Comparison of ENCODE assay signal across 10 cellular contexts in the genomic region with DNA sequence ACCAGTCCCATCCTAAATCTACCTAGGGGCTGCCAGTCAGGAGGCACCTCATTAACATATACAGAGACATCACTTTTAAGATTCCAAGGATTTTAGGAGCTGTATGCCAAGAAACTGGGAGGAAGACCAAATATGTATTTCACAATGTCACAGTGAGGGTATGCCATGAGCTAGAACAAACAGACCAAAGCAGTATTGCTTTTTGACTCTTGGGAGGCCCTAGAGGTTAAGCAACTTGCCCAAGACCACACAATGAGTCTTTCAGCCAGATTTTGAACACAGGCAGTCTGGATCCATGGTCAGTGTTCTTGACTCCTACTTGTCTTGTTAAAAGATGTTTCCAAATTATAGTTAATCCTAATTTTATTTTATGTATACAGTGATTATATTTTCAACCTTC. TPM values are rescaled to one million over a fixed set of nuclear protein-coding genes. Genes with fewer than 3 reads are reported as not detected.
DNase-seq lines count a peak whose midpoint lies in the region; ATAC-seq, FAIRE-seq and TF ChIP-seq lines count a peak whose summit lies in the region.
"Not testable (repeated sequence)": the region's sequence is repeated elsewhere in the genome, so short reads cannot be mapped to it uniquely, and the experiment has no call there.
"Had no signal": no experiment of that assay in that cellular context is flagged by ENCODE, and none has a peak within 500 bp of the region (broad histone marks: within the 10 kb centered on the region; RNA-seq: fewer than 3 reads in every experiment).

No MANE protein-coding gene starts in this region.

- ATAC-seq in gastroesophageal sphincter, result peak; percentile 85
- ATAC-seq in left cardiac atrium, result peak; percentile 55 to 81
- ATAC-seq in left lobe of liver, result peak; percentile 26
- peak; percentile 34 for ATAC-seq in lung (ENCODE audit: insufficient read depth, low FRiP score)
- ATAC-seq in sciatic nerve, result peak; percentile 91
- ATAC-seq in upper lobe of right lung, result peak; percentile 75

- intact Hi-C loops in left cardiac atrium (cut with DNase I); sciatic nerve (cut with DNase I); upper lobe of right lung (cut with DNase I): not testable (repeated sequence)

- TF ChIP-seq CTCF in gastroesophageal sphincter (IDR thresholded peaks at IDR 0.05); lung (IDR thresholded peaks at IDR 0.05; ENCODE audit: control extremely low read depth, extremely low read depth); upper lobe of right lung (IDR thresholded peaks at IDR 0.05): not testable (repeated sequence)

- H3K4me1 ChIP-seq in gastroesophageal sphincter; lung (ENCODE audit: control insufficient read depth in 2 of 2, insufficient read depth in 2 of 2, low read length in 2 of 2); upper lobe of right lung: not testable (repeated sequence)

- H3K36me3 ChIP-seq in gastroesophageal sphincter; lung (ENCODE audit: control insufficient read depth in 2 of 2, insufficient read depth in 2 of 2, low read length in 2 of 2); upper lobe of right lung: not testable (repeated sequence)

- not testable (repeated sequence) for H3K27ac ChIP-seq in gastroesophageal sphincter; lung (ENCODE audit: low read depth in 1 of 2, low read length in 1 of 2); upper lobe of right lung

- peak; percentile 80 for FAIRE-seq in H54 (lab: Jason Lieb, UNC)

- not testable (repeated sequence) for TF ChIP-seq EP300 in gastroesophageal sphincter (IDR thresholded peaks at IDR 0.05)

- not testable (repeated sequence) for H3K4me3 ChIP-seq in gastroesophageal sphincter, lung, upper lobe of right lung

- TF ChIP-seq POLR2A in H54 (IDR thresholded peaks at IDR 0.05; ENCODE audit: low read depth, low read length); gastroesophageal sphincter (IDR thresholded peaks at IDR 0.05): not testable (repeated sequence)

- H3K27me3 ChIP-seq in gastroesophageal sphincter; lung (ENCODE audit: control insufficient read depth, insufficient read depth); upper lobe of right lung: not testable (repeated sequence)

- not testable (repeated sequence) for DNase-seq in H54 (ENCODE audit: insufficient read length, low spot score); left cardiac atrium; left lobe of liver (ENCODE audit: low spot score); lung (ENCODE audit: low spot score); sciatic nerve (ENCODE audit: low spot score); upper lobe of right lung

- H3K9me3 ChIP-seq in gastroesophageal sphincter; lung (ENCODE audit: control insufficient read depth in 2 of 2, insufficient read depth in 1 of 2, low read length in 1 of 2); upper lobe of right lung: not testable (repeated sequence)

RNA-seq across cellular contexts. Expression of a gene that starts 12.3 kb away (rescaled TPM):
- total RNA-seq in gastroesophageal sphincter (1 to 10 TPM; 2.6 to 5.4 (median 3.6) TPM), left cardiac atrium (1 to 10 TPM; 3.0 to 6.3 TPM), left lobe of liver (not detected), lung (1 to 10 TPM; 1.2 to 3.3 TPM), sciatic nerve (3.7 TPM), upper lobe of right lung (3.1 TPM)
- 1 to 10 TPM in 1 of 2 donors, under 1 TPM in 1; 0.55 to 1.0 TPM for polyA plus RNA-seq in lung
- total RNA-seq: Calu3, G401, H4 had no signal

Comparison
In these comparisons a context has a peak if more than half of its experiments do, and no peak if none do; other contexts are left out.
1. ATAC-seq: peak in every context shown above with its lines; median percentile 91 in sciatic nerve; 85 in gastroesophageal sphincter; 75 in upper lobe of right lung; 68 in left cardiac atrium; 34 in lung; 26 in left lobe of liver.